26 cellular contexts compared by ENCODE assay signal in the genomic region with DNA sequence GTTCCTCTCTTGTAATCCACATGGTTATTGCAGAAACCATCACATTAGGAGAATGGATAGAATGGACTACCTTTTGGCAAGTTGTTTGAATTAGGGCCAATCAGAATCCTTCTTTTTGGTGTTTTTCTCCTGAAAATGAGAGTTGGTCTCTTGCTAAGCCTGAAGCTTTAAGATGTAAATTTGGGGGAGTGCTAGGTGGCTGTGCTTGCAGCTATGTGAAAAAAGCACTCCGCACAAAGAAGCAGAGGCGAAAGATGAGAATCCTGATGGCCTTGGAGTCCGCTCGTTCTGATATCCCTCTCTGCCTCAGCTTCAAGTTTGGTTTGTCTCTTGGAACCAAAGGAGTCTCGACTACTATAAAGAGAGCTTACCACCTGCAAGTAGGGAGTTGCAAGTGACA.
DNase-seq lines count a peak whose midpoint lies in the region; ATAC-seq, FAIRE-seq and TF ChIP-seq lines count a peak whose summit lies in the region.
"Had no signal": no experiment of that assay in that cellular context is flagged by ENCODE, and none has a peak within 500 bp of the region (broad histone marks: within the 10 kb centered on the region; RNA-seq: fewer than 3 reads in every experiment).

No MANE protein-coding gene starts in this region.

- DNase-seq in Caco-2 (no peak), H9 (peak; percentile 47), H1 (ENCODE audit: low read depth in 1 of 2, low spot score in 2 of 2) (peak in 1 of 2 experiments; percentile 9), COR-L47 (lab: John Stamatoyannopoulos, UW) (no peak), MM.1S (no peak)
- no peak for DNase-seq in activated CD4-positive, CD25-positive, alpha-beta regulatory T cell treated with anti-CD3 and anti-CD28 coated beads, Interleukin-2, amount 50 U/mL, for 72 hours
- DNase-seq: AML-193; CD8-positive, alpha-beta memory T cell; DMS79; HFFc6; MV-4-11; NCI-H1694; NCI-H2081; NCI-H2171; NCI-H345; NCI-H524; NCI-H774; NK-92 treated with Interleukin-12 subunit alpha and Interleukin-12 subunit beta, amount 100 ng/mL, for 24 hours; SIG-M5; SK-N-SH had no signal

- TF ChIP-seq RAD21 in H1 (IDR thresholded peaks at IDR 0.05 in 1 of 2, conservative IDR thresholded peaks at IDR 0.05 in 1 of 2; ENCODE audit: low read depth in 2 of 2, low read length in 2 of 2) = no peak

- no peak for ATAC-seq in GM19467 (IDR thresholded peaks at IDR 0.05; ENCODE audit: unreplicated experiment)
- ATAC-seq: GM12878, Panc1 had no signal

- H3K27me3 ChIP-seq in Caco-2 (replicated peaks; ENCODE audit: control insufficient read depth, insufficient read depth, low read length) (no peaks in the 10 kb centered on the region), H9 (ENCODE audit: insufficient read depth, low read length) (no peaks in the 10 kb centered on the region), H1 (replicated peaks in 1 of 4; ENCODE audit: control insufficient read depth in 3 of 4, extremely low read depth in 1 of 4, insufficient read depth in 3 of 4, low read length in 3 of 4) (no peaks in the 10 kb centered on the region), iPS-20b (ENCODE audit: insufficient read depth, low read length) (no peaks in the 10 kb centered on the region), MM.1S (replicated peaks; ENCODE audit: insufficient read depth, low read length) (no peaks in the 10 kb centered on the region)

- no peaks in the 10 kb centered on the region for H3K23me2 ChIP-seq in H9 (ENCODE audit: insufficient read length, low read depth, low read length, poor library complexity, severe bottlenecking)
- H3K23me2 ChIP-seq in H1 (ENCODE audit: low read depth, low read length) = no peaks in the 10 kb centered on the region

- H3K56ac ChIP-seq in H9 (ENCODE audit: insufficient read length, low read depth, low read length) (no peak overlapping the region), H1 (replicated peaks; ENCODE audit: insufficient read length, low read depth, low read length) (no peak overlapping the region)

- H2BK120ac ChIP-seq in H9 (ENCODE audit: low read depth, low read length, poor library complexity, severe bottlenecking) (no peak overlapping the region), H1 (replicated peaks; ENCODE audit: low read depth, low read length) (no peak overlapping the region)

- H3F3A ChIP-seq in MM.1S (ENCODE audit: insufficient read depth, low read length) = no peaks in the 10 kb centered on the region

- H3K9me3 Mint-ChIP-seq in Caco-2 (ENCODE audit: unreplicated experiment) (peaks cover 22% of the 10 kb centered on the region), H9 (no peaks in the 10 kb centered on the region)

- H3K4me1 Mint-ChIP-seq in Caco-2 (ENCODE audit: low read depth, unreplicated experiment) = peaks cover 11% of the 10 kb centered on the region
- H3K4me1 Mint-ChIP-seq in H9 = peaks cover 36 to 38% of the 10 kb centered on the region in 2 experiments
- H3K4me1 Mint-ChIP-seq: CD8-positive, alpha-beta memory T cell had no signal

- H3K27me3 Mint-ChIP-seq in Caco-2 (ENCODE audit: insufficient read depth, unreplicated experiment) (no peaks in the 10 kb centered on the region), H9 (ENCODE audit: low read depth) (no peaks in the 10 kb centered on the region)

- FAIRE-seq in H1 (lab: Jason Lieb, UNC) = peak; percentile 73
- FAIRE-seq: GM12878 had no signal

- H2BK20ac ChIP-seq in H9 (ENCODE audit: low read depth, low read length, poor library complexity, severe bottlenecking) (no peak overlapping the region), H1 (ENCODE audit: low read length) (no peak overlapping the region)

- H3K36me3 Mint-ChIP-seq in Caco-2 (ENCODE audit: insufficient read depth, unreplicated experiment) = peaks cover 6% of the 10 kb centered on the region
- H3K36me3 Mint-ChIP-seq in H9 (ENCODE audit: insufficient read depth in 1 of 3, low read depth in 3 of 3) = peaks cover 8 to 24% (median 9%) of the 10 kb centered on the region in 3 experiments

- H2AFZ ChIP-seq in H9 (ENCODE audit: low read length) = no peak overlapping the region
- no peak overlapping the region for H2AFZ ChIP-seq in H1 (ENCODE audit: low read length)
- no peak overlapping the region for H2AFZ ChIP-seq in MM.1S (ENCODE audit: low read length)

- H3K4me3 ChIP-seq in Caco-2 (ENCODE audit: low read depth, low read length) (no peak overlapping the region), H1 (ENCODE audit: extremely low read depth in 1 of 4, insufficient read depth in 2 of 4, low read depth in 3 of 4, low read length in 4 of 4) (peak overlapping the region in 1 of 4 experiments; percentile 31; a peak in 1 of 8 replicates), iPS-20b (ENCODE audit: low read length) (peak overlapping the region; percentile 28), MM.1S (ENCODE audit: low read length) (no peak overlapping the region)
- H3K4me3 ChIP-seq: GM12878 had no signal

- TF ChIP-seq CTCF in Caco-2 (IDR thresholded peaks at IDR 0.05; ENCODE audit: insufficient read depth in 1 of 2, low read depth in 1 of 2, low read length in 1 of 2, severe bottlenecking in 1 of 2, unreplicated experiment in 1 of 2) (no peak), H9 (conservative IDR thresholded peaks at IDR 0.05) (no peak), H1 (IDR thresholded peaks at IDR 0.05; ENCODE audit: control extremely low read depth in 1 of 3, insufficient read depth in 1 of 3, low read depth in 1 of 3, low read length in 3 of 3) (no peak), MM.1S (IDR thresholded peaks at IDR 0.05; ENCODE audit: low read length) (no peak)

- H3K27ac ChIP-seq in H9 (ENCODE audit: insufficient read length, low read depth, low read length) = peak overlapping the region; percentile 65
- H3K27ac ChIP-seq in H1 (ENCODE audit: low read depth, low read length) = peak overlapping the region; percentile 17; the same call in 1 of the 2 replicates
- no peak overlapping the region for H3K27ac ChIP-seq in iPS-20b (ENCODE audit: low read length)
- no peak overlapping the region for H3K27ac ChIP-seq in MM.1S (ENCODE audit: low read length)
- H3K27ac ChIP-seq: C4-2B, KMS-11 had no signal

- H2BK15ac ChIP-seq in H9 (ENCODE audit: low read depth, low read length) (no peak overlapping the region), H1 (ENCODE audit: low read length) (no peak overlapping the region)

- peaks cover 10% of the 10 kb centered on the region; the same call in 1 of the 2 replicates for H3K4me1 ChIP-seq in Caco-2
- peaks cover 5% of the 10 kb centered on the region; the same call in 1 of the 2 replicates for H3K4me1 ChIP-seq in H9 (ENCODE audit: insufficient read depth, low read length)
- peaks cover 2 to 13% (median 4%) of the 10 kb centered on the region in 4 experiments; a peak in 6 of 7 replicates for H3K4me1 ChIP-seq in H1 (replicated peaks in 1 of 4; ENCODE audit: control insufficient read depth in 3 of 4, insufficient read depth in 4 of 4, low read length in 3 of 4)
- peaks cover 23% of the 10 kb centered on the region; the same call in 1 of the 2 replicates for H3K4me1 ChIP-seq in iPS-20b (ENCODE audit: insufficient read depth, low read length)
- no peaks in the 10 kb centered on the region for H3K4me1 ChIP-seq in MM.1S (ENCODE audit: low read length)

- no peak for TF ChIP-seq EP300 in H1 (IDR thresholded peaks at IDR 0.05; ENCODE audit: borderline replicate concordance in 1 of 2, low read depth in 2 of 2, low read length in 2 of 2)

- no peak overlapping the region for H3K4me3 Mint-ChIP-seq in Caco-2 (ENCODE audit: unreplicated experiment)
- H3K4me3 Mint-ChIP-seq in H9 = peak overlapping the region in 1 of 2 experiments; percentile 0; a peak in 2 of 5 replicates
- H3K4me3 Mint-ChIP-seq: CD8-positive, alpha-beta memory T cell; HFFc6 had no signal

- H3K27ac Mint-ChIP-seq in Caco-2 (ENCODE audit: unreplicated experiment) = peak overlapping the region; percentile 20
- H3K27ac Mint-ChIP-seq in H9 = peak overlapping the region; percentile 20 to 97 (median 96); a peak in 5 of 7 replicates
- H3K27ac Mint-ChIP-seq: CD8-positive, alpha-beta memory T cell; HFFc6 had no signal

- H3K9ac ChIP-seq in H9 (ENCODE audit: extremely low read depth, insufficient read length, low read length) = no peak overlapping the region
- no peak overlapping the region for H3K9ac ChIP-seq in H1 (replicated peaks in 1 of 4; ENCODE audit: extremely low read depth in 1 of 4, low read depth in 3 of 4, low read length in 3 of 4)
- H3K9ac ChIP-seq in iPS-20b (ENCODE audit: low read depth, low read length) = peak overlapping the region; percentile 32; the same call in 1 of the 2 replicates
- no peak overlapping the region for H3K9ac ChIP-seq in MM.1S (ENCODE audit: low read length)
- H3K9ac ChIP-seq: KMS-11, SK-N-SH had no signal

- no peaks in the 10 kb centered on the region for H3K79me2 ChIP-seq in H9 (ENCODE audit: insufficient read depth, low read length)
- H3K79me2 ChIP-seq in H1 (ENCODE audit: control insufficient read depth in 1 of 2, insufficient read depth in 2 of 2, low read length in 2 of 2) = no peaks in the 10 kb centered on the region
- no peaks in the 10 kb centered on the region for H3K79me2 ChIP-seq in MM.1S (ENCODE audit: low read length)

- WGBS in H9 (ENCODE audit: extremely low coverage, insufficient read length, low lambda C conversion rate) = no CpG with 5 or more reads among the region's 5 CpGs
- 50% methylated on average over 5 of the region's 5 CpGs; no CpG with 5 or more reads in 1 of the 2 experiments for WGBS in H1 (ENCODE audit: extremely low coverage in 1 of 2, insufficient coverage in 1 of 2, insufficient read length in 1 of 2, insufficient replicate concordance in 2 of 2, low coverage in 1 of 2, low lambda C conversion rate in 2 of 2, missing lambda C conversion rate in 1 of 2), 2 experiments

- H3K14ac ChIP-seq in H9 (ENCODE audit: insufficient read depth, low read length) (no peak overlapping the region), H1 (ENCODE audit: insufficient read length) (no peak overlapping the region)

- intact Hi-C loops in Caco-2 (cut with micrococcal nuclease; ENCODE audit: unreplicated experiment) = no loop called here

- BruUV-seq in Caco-2 (replicated peaks; lab: Mats Ljungman, UMichigan) = no TSS peak

- POLR2A ChIA-PET in Caco-2 (lab: Charles Lee) = interaction anchor here (0.6 kb wide), 1 partner anchor 1985 kb away, joined by 6 read pairs; the partner anchor contains the start of gene MUSK
- POLR2A ChIA-PET in H1 (lab: Charles Lee; ENCODE audit: partially characterized antibody) = interaction anchor here (0.9 to 1.2 kb wide), 3 partner anchors 9 to 168 kb away, joined by 4 read pairs; partner anchors contain the start of gene KIAA1958

- H2BK5ac ChIP-seq in H9 (ENCODE audit: insufficient read length, low read length) (no peak overlapping the region), H1 (ENCODE audit: low read depth, low read length) (0 out of 2 replicates have a peak overlapping the region, but pooled peaks have one; percentile 20)

- no peak overlapping the region for H2AK5ac ChIP-seq in H9 (ENCODE audit: insufficient read length, low read length)
- no peak overlapping the region for H2AK5ac ChIP-seq in H1 (ENCODE audit: low read depth, low read length)

- no peaks in the 10 kb centered on the region for H4K20me1 ChIP-seq in H9 (ENCODE audit: control insufficient read depth, insufficient read depth, insufficient read length)
- no peaks in the 10 kb centered on the region for H4K20me1 ChIP-seq in H1 (replicated peaks in 1 of 2; ENCODE audit: control insufficient read depth in 1 of 2, insufficient read depth in 2 of 2, low read length in 2 of 2)
- H4K20me1 ChIP-seq in MM.1S (ENCODE audit: insufficient read depth, low read length) = no peaks in the 10 kb centered on the region

- H4K91ac ChIP-seq in H9 (ENCODE audit: insufficient read length, low read depth, low read length) (no peak overlapping the region), H1 (replicated peaks; ENCODE audit: insufficient read length, low read length) (no peak overlapping the region)

- H3T11ph ChIP-seq in H9 (ENCODE audit: low read length) = no peak overlapping the region

- TF ChIP-seq POLR2A in H1 (IDR thresholded peaks at IDR 0.05; ENCODE audit: control extremely low read depth in 1 of 2, low read depth in 2 of 2, low read length in 2 of 2) = no peak

- no peak overlapping the region for H3K4ac ChIP-seq in H9 (ENCODE audit: low read depth, low read length)
- no peak overlapping the region for H3K4ac ChIP-seq in H1 (replicated peaks; ENCODE audit: insufficient read length, low read depth, low read length)

- CTCF ChIA-PET in Caco-2 (lab: Charles Lee) = no interaction called here
- CTCF ChIA-PET in H1 (lab: Charles Lee; ENCODE audit: partially characterized antibody) = interaction anchor here (0.6 to 1.6 kb wide), 5 partner anchors 12 to 567 kb away, joined by 3 to 5 read pairs (median 4); no protein-coding TSS in a partner anchor

- H3K9me3 ChIP-seq in Caco-2 (no peaks in the 10 kb centered on the region), H9 (ENCODE audit: control insufficient read depth, low read depth, low read length) (no peaks in the 10 kb centered on the region), H1 (ENCODE audit: insufficient read depth in 2 of 2, low read depth in 1 of 2, low read length in 1 of 2) (0 out of 4 replicates have a peak, but pooled peaks cover 0 to 3% of the 10 kb centered on the region in 2 experiments), iPS-20b (ENCODE audit: insufficient read depth, low read depth, low read length) (0 out of 2 replicates have a peak, but pooled peaks cover 2% of the 10 kb centered on the region), MM.1S (replicated peaks; ENCODE audit: insufficient read depth, low read length) (no peaks in the 10 kb centered on the region)

- H4K5ac ChIP-seq in H9 (ENCODE audit: insufficient read length, low read depth, low read length) = no peak overlapping the region
- H4K5ac ChIP-seq in H1 (ENCODE audit: insufficient read length, low read depth, low read length) = no peak overlapping the region

- H2BK12ac ChIP-seq in H9 (ENCODE audit: insufficient read length, low read depth, low read length) (no peak overlapping the region), H1 (ENCODE audit: low read depth, low read length) (no peak overlapping the region; the same call in 1 of the 2 replicates)

- no peak overlapping the region for H4K8ac ChIP-seq in H9 (replicated peaks; ENCODE audit: insufficient read length, low read depth, low read length)
- no peak overlapping the region for H4K8ac ChIP-seq in H1 (ENCODE audit: extremely low read depth, insufficient read depth, low read length)

- no peaks in the 10 kb centered on the region for H3K9me2 ChIP-seq in MM.1S (replicated peaks; ENCODE audit: insufficient read depth, low read length)
- H3K9me2 ChIP-seq: SK-N-SH had no signal

- H3K79me1 ChIP-seq in H9 (ENCODE audit: insufficient read depth, low read depth, low read length, poor library complexity, severe bottlenecking) (no peaks in the 10 kb centered on the region), H1 (ENCODE audit: low read depth, low read length) (no peaks in the 10 kb centered on the region)

- H3K18ac ChIP-seq in H9 (ENCODE audit: insufficient read length, low read depth, low read length) = no peak overlapping the region
- H3K18ac ChIP-seq in H1 (ENCODE audit: extremely low read depth, low read length) = no peak overlapping the region

- H3K36me3 ChIP-seq in Caco-2 (ENCODE audit: control insufficient read depth, insufficient read depth, low read length) (no peaks in the 10 kb centered on the region), H1 (ENCODE audit: control insufficient read depth in 2 of 4, insufficient read depth in 4 of 4, low read length in 3 of 4) (peaks cover 0 to 3% (median under 1%) of the 10 kb centered on the region in 4 experiments; a peak in 1 of 8 replicates), iPS-20b (ENCODE audit: insufficient read depth, low read depth, low read length) (peaks cover 9% of the 10 kb centered on the region), MM.1S (replicated peaks; ENCODE audit: insufficient read depth, low read length) (no peaks in the 10 kb centered on the region)

- H3K23ac ChIP-seq in H9 (ENCODE audit: insufficient read length, low read depth, low read length) = no peak overlapping the region
- H3K23ac ChIP-seq in H1 (ENCODE audit: insufficient read length) = no peak overlapping the region

- H3K4me2 ChIP-seq in H9 (ENCODE audit: insufficient read depth, insufficient read length, low read length) (peak overlapping the region; percentile 11), H1 (ENCODE audit: insufficient read depth in 1 of 2, low read depth in 2 of 2, low read length in 2 of 2) (peak overlapping the region; percentile 30 to 34; a peak in 2 of 4 replicates), MM.1S (ENCODE audit: low read depth, low read length) (no peak overlapping the region)
- H3K4me2 ChIP-seq: KMS-11, SK-N-SH had no signal

Comparison
In these comparisons a context has a peak if more than half of its experiments do, and no peak if none do; other contexts are left out.
1. H3K27ac ChIP-seq: peak in H9 (single experiment) and H1 (single experiment); none in iPS-20b (single experiment) and MM.1S (single experiment).